10 cellular contexts compared by ENCODE assay signal in genomic region chr10:101938316-101939272, GRCh38.
DNase-seq lines count a peak whose midpoint lies in the region; ATAC-seq and TF ChIP-seq lines count a peak whose summit lies in the region.
"Had no signal": no experiment of that assay in that cellular context is flagged by ENCODE, and none has a peak within 500 bp of the region (broad histone marks: within the 10 kb centered on the region; RNA-seq: fewer than 3 reads in every experiment).

No MANE protein-coding gene starts in this region.

- no peak overlapping the region for H2BK5ac ChIP-seq in H9 (ENCODE audit: insufficient read length, low read length)

- H3K56ac ChIP-seq in H9 (ENCODE audit: insufficient read length, low read depth, low read length), result no peak overlapping the region

- H3K4me3 ChIP-seq in WI38 (ENCODE audit: low read depth, low read length) (0 out of 2 replicates have a peak overlapping the region, but pooled peaks have one; percentile 20), right atrium auricular region (peak overlapping the region in 1 of 2 donors; percentile 6), skeletal muscle tissue (ENCODE audit: low read length in 3 of 3) (peak overlapping the region; percentile 7 to 24 (median 10))
- H3K4me3 ChIP-seq: colonic mucosa, pancreas had no signal

- H4K5ac ChIP-seq in H9 (ENCODE audit: insufficient read length, low read depth, low read length), result no peak overlapping the region

- no peak overlapping the region for H3T11ph ChIP-seq in H9 (ENCODE audit: low read length)

- H3K27me3 ChIP-seq in H9 (ENCODE audit: insufficient read depth, low read length) (no peaks in the 10 kb centered on the region), right atrium auricular region (no peaks in the 10 kb centered on the region), skeletal muscle tissue (ENCODE audit: control insufficient read depth in 3 of 3, insufficient read depth in 3 of 3, low read length in 3 of 3) (no peaks in the 10 kb centered on the region)
- H3K27me3 ChIP-seq: colonic mucosa, pancreas had no signal

- in situ Hi-C loops in GM13976 (cut with MboI; ENCODE audit: low sequenced_read_pairs, unreplicated experiment), result no loop called here

- peaks cover 2 to 11% (median 3%) of the 10 kb centered on the region in 3 experiments; a peak in 5 of 7 replicates for H3K36me3 Mint-ChIP-seq in H9 (ENCODE audit: insufficient read depth in 1 of 3, low read depth in 3 of 3)

- no peak overlapping the region for H3K4me3 Mint-ChIP-seq in H9

- no peak overlapping the region for H4K8ac ChIP-seq in H9 (replicated peaks; ENCODE audit: insufficient read length, low read depth, low read length)

- DNase-seq in H9, result no peak
- DNase-seq in right atrium auricular region (ENCODE audit: low spot score), result no peak
- DNase-seq in GM13976 (ENCODE audit: low spot score), result no peak
- DNase-seq in NCI-H526 (lab: John Stamatoyannopoulos, UW), result no peak
- DNase-seq in NCI-H2171 (lab: John Stamatoyannopoulos, UW), result no peak
- DNase-seq: colonic mucosa, pancreas had no signal

- H3K79me2 ChIP-seq in H9 (ENCODE audit: insufficient read depth, low read length), result no peaks in the 10 kb centered on the region

- no peak overlapping the region for H3K4me2 ChIP-seq in H9 (ENCODE audit: insufficient read depth, insufficient read length, low read length)

- H3K27me3 Mint-ChIP-seq in H9 (ENCODE audit: low read depth), result no peaks in the 10 kb centered on the region

- no peak for ATAC-seq in GM19452 (IDR thresholded peaks at IDR 0.05; ENCODE audit: unreplicated experiment)

- H3K79me1 ChIP-seq in H9 (ENCODE audit: insufficient read depth, low read depth, low read length, poor library complexity, severe bottlenecking), result no peaks in the 10 kb centered on the region

- H3K9ac ChIP-seq in H9 (ENCODE audit: extremely low read depth, insufficient read length, low read length) (no peak overlapping the region), skeletal muscle tissue (ENCODE audit: low read depth in 1 of 3, low read length in 3 of 3) (peak overlapping the region; percentile 3 to 58 (median 17))

- no peak overlapping the region for H3K18ac ChIP-seq in H9 (ENCODE audit: insufficient read length, low read depth, low read length)

- peaks cover 0 to 2% of the 10 kb centered on the region in 2 experiments; a peak in 1 of 5 replicates for H3K9me3 Mint-ChIP-seq in H9

- H2AK5ac ChIP-seq in H9 (ENCODE audit: insufficient read length, low read length), result no peak overlapping the region

- H3K23me2 ChIP-seq in H9 (ENCODE audit: insufficient read length, low read depth, low read length, poor library complexity, severe bottlenecking), result no peaks in the 10 kb centered on the region

- no peak overlapping the region for H3K23ac ChIP-seq in H9 (ENCODE audit: insufficient read length, low read depth, low read length)

- peaks cover 5 to 7% of the 10 kb centered on the region in 2 experiments; a peak in 1 of 4 replicates for H3K4me1 Mint-ChIP-seq in H9

- no peak overlapping the region for H4K91ac ChIP-seq in H9 (ENCODE audit: insufficient read length, low read depth, low read length)

- no peak overlapping the region for H3K4ac ChIP-seq in H9 (ENCODE audit: low read depth, low read length)

- H2BK12ac ChIP-seq in H9 (ENCODE audit: insufficient read length, low read depth, low read length), result no peak overlapping the region

- H4K20me1 ChIP-seq in H9 (ENCODE audit: control insufficient read depth, insufficient read depth, insufficient read length), result no peaks in the 10 kb centered on the region

- H3K27ac Mint-ChIP-seq in H9, result peak overlapping the region in 2 of 3 experiments; percentile 27 to 76; a peak in 3 of 7 replicates

- H2BK120ac ChIP-seq in H9 (ENCODE audit: low read depth, low read length, poor library complexity, severe bottlenecking), result no peak overlapping the region

- no peak for TF ChIP-seq CTCF in H9 (conservative IDR thresholded peaks at IDR 0.05)
- TF ChIP-seq CTCF in WI38 (IDR thresholded peaks at IDR 0.05; ENCODE audit: low read depth, low read length), result no peak
- no peak for TF ChIP-seq CTCF in right atrium auricular region (IDR thresholded peaks at IDR 0.05)
- no peak for TF ChIP-seq CTCF in GM13976 (IDR thresholded peaks at IDR 0.05; ENCODE audit: borderline replicate concordance, control extremely low read depth, extremely low read depth, insufficient read depth, missing control alignments)

- no CpG with 5 or more reads among the region's 5 CpGs for WGBS in H9 (ENCODE audit: extremely low coverage, insufficient read length, low lambda C conversion rate)

- H3K27ac ChIP-seq in H9 (ENCODE audit: insufficient read length, low read depth, low read length) (no peak overlapping the region), right atrium auricular region (peak overlapping the region; percentile 66 to 87), skeletal muscle tissue (ENCODE audit: low read depth, low read length) (peak overlapping the region; percentile 76)
- H3K27ac ChIP-seq: colonic mucosa, pancreas had no signal

- no peaks in the 10 kb centered on the region for H3K9me3 ChIP-seq in H9 (ENCODE audit: control insufficient read depth, low read depth, low read length)
- H3K9me3 ChIP-seq in right atrium auricular region, result no peaks in the 10 kb centered on the region
- no peaks in the 10 kb centered on the region for H3K9me3 ChIP-seq in skeletal muscle tissue (ENCODE audit: control insufficient read depth in 3 of 3, low read length in 3 of 3)
- H3K9me3 ChIP-seq: colonic mucosa, pancreas had no signal

- no peak overlapping the region for H2AFZ ChIP-seq in H9 (ENCODE audit: low read length)

- no peak overlapping the region for H2BK15ac ChIP-seq in H9 (ENCODE audit: low read depth, low read length)

- H2BK20ac ChIP-seq in H9 (ENCODE audit: low read depth, low read length, poor library complexity, severe bottlenecking), result no peak overlapping the region

- H3K36me3 ChIP-seq in right atrium auricular region (no peaks in the 10 kb centered on the region), skeletal muscle tissue (ENCODE audit: control insufficient read depth in 3 of 3, insufficient read depth in 3 of 3, low read length in 3 of 3) (peaks cover 0 to 8% (median 2%) of the 10 kb centered on the region in 3 donors)
- H3K36me3 ChIP-seq: colonic mucosa, pancreas had no signal

- H3K14ac ChIP-seq in H9 (ENCODE audit: insufficient read depth, low read length), result no peak overlapping the region

- H3K4me1 ChIP-seq in H9 (ENCODE audit: insufficient read depth, low read length), result no peaks in the 10 kb centered on the region
- H3K4me1 ChIP-seq in right atrium auricular region, result peaks cover 0 to 61% of the 10 kb centered on the region in 2 donors
- H3K4me1 ChIP-seq in skeletal muscle tissue (ENCODE audit: control insufficient read depth in 3 of 3, insufficient read depth in 3 of 3, low read length in 3 of 3), result peaks cover 31 to 50% (median 33%) of the 10 kb centered on the region in 3 donors
- H3K4me1 ChIP-seq: colonic mucosa, pancreas had no signal
